In the genomic region with DNA sequence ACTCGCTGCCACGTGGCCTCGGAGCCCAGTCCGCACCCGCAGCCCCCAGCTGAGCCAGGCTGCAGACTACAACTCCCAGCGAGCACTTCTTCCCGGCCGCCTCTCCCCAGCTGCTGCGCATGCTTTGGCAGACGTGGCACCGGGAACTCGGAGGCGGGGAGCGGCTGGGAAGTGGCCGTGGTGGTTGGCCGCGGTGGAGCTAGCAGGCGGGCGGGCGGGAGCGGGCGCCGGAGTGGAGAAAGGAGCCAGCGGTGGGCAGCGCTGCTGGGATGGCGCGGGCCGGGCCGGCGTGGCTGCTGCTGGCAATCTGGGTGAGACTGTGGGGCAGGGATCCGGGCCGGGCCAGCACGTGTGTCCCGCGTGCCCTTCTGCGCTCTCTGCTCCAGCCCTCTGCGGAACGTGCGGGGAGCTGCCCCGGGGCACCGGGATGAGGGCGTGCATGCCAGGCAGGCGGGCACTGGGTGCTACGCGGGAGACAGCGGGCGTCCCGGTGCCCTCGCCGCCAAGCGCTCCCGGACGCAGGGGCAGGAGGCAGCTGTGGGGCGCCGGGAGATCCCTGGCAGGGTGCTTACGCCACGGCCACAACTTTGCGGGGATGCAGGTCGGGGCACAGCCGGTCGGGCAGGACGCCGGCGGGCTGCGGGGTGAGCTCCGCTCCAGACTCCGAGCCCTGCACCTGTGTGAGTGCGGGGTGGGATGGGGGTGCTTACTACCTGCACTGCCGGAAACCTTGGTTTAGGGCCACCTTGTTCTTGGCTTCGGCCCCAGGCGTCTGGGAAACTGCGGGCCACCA, we compare ENCODE assay signal across 8 cellular contexts. TPM values are rescaled to one million over a fixed set of nuclear protein-coding genes. Genes with fewer than 3 reads are reported as not detected.
A peak's percentile ranks its signal among the peaks of the same experiment; 100 is the strongest.
DNase-seq lines count a peak whose midpoint lies in the region; ATAC-seq and TF ChIP-seq lines count a peak whose summit lies in the region.

A gene (plus strand): TSS at position 130 of the 793 bp plus-strand sequence. CDS start 140 bp downstream, at position 270.

- CTCF ChIA-PET in GM10248 (lab: Yijun Ruan, JAX) = interaction anchor here (1.5 to 2.8 kb wide), 5 partner anchors 10 to 312 kb away, joined by 3 to 10 read pairs (median 6); no protein-coding TSS in a partner anchor

- peak within 1 kb of the TSS; percentile 78 for H3K4me3 ChIP-seq in upper lobe of right lung

- H3K27me3 ChIP-seq in upper lobe of right lung = no peaks in the 10 kb centered on the region

- H3K27ac ChIP-seq in adipose tissue (ENCODE audit: low read depth, low read length) = no peak within 1 kb of the TSS
- peak within 1 kb of the TSS; percentile 85 for H3K27ac ChIP-seq in upper lobe of right lung

- intact Hi-C loops in left cardiac atrium (cut with DNase I) = no loop called here
- intact Hi-C loops in posterior cingulate gyrus (cut with DNase I) = loop anchor here (2.0 to 5.0 kb wide), 2 partner anchors 38 to 135 kb away; a partner anchor contains a TSS
- intact Hi-C loops in upper lobe of right lung (cut with DNase I) = no loop called here

- DNase-seq in GM10248 (ENCODE audit: extremely low spot score) (peak; percentile 90), NCI-H1105 (lab: John Stamatoyannopoulos, UW) (peak; percentile 95), SKM-1 treated with dmso at 0.1 percent for 144 hours (lab: John Stamatoyannopoulos, UW; ENCODE audit: unreplicated experiment) (peak; percentile 81), left cardiac atrium (peak; percentile 95), posterior cingulate gyrus (peak; percentile 85 to 99 (median 93)), upper lobe of right lung (peak; percentile 96)

- WGBS in adipose tissue, 3 donors = 0 to 1% (median 0%) methylated on average over 56 to 72 of the region's 72 CpGs

- no peaks in the 10 kb centered on the region for H3K9me3 ChIP-seq in upper lobe of right lung

- peaks cover 35% of the 10 kb centered on the region for H3K4me1 ChIP-seq in upper lobe of right lung

- POLR2A ChIA-PET in GM10248 (lab: Yijun Ruan, JAX) = interaction anchor here (0.7 to 1.3 kb wide), 3 partner anchors 10 to 481 kb away, joined by 3 to 4 read pairs (median 3); no protein-coding TSS in a partner anchor

- ATAC-seq in HG02588 (IDR thresholded peaks at IDR 0.05; ENCODE audit: unreplicated experiment) (peak; percentile 84), left cardiac atrium (peak; percentile 95 to 97), upper lobe of right lung (peak; percentile 96)

- TF ChIP-seq CTCF in GM10248 (IDR thresholded peaks at IDR 0.05; ENCODE audit: control extremely low read depth, extremely low read depth, low read depth, missing control alignments) = no peak
- no peak for TF ChIP-seq CTCF in upper lobe of right lung (IDR thresholded peaks at IDR 0.05)

- no peaks in the 10 kb centered on the region for H3K36me3 ChIP-seq in upper lobe of right lung

RNA-seq across cellular contexts. Expression of the gene that starts here (rescaled TPM):
- polyA plus RNA-seq in adipose tissue = 10 to 100 TPM in 2 of 3 donors, 1 to 10 TPM in 1; 9.1 to 22.9 (median 11.5) TPM
- 10 to 100 TPM in 1 of 2 donors, 1 to 10 TPM in 1; 9.0 to 15.5 TPM for total RNA-seq in left cardiac atrium
- total RNA-seq in upper lobe of right lung = 33.6 TPM
